9 cellular contexts compared by ENCODE assay signal in genomic region chr11:81497202-81497804, GRCh38.
DNase-seq lines count a peak whose midpoint lies in the region; ATAC-seq and TF ChIP-seq lines count a peak whose summit lies in the region.
"Had no signal": no experiment of that assay in that cellular context is flagged by ENCODE, and none has a peak within 500 bp of the region (broad histone marks: within the 10 kb centered on the region; RNA-seq: fewer than 3 reads in every experiment).

No MANE protein-coding gene starts in this region.

- peaks cover 2% of the 10 kb centered on the region in 2 donors for H3K9me3 Mint-ChIP-seq in activated T-cell treated with anti-CD3 and anti-CD28 coated beads, Interleukin-2, amount 50 U/mL, for 72 hours
- H3K9me3 Mint-ChIP-seq: dendritic cell treated with granulocyte-macrophage colony-stimulating factor and Interleukin-4, amounts not matched to agents 40 ng/mL and 50 ng/mL, for 4 days had no signal

- no peak overlapping the region for H3K9ac ChIP-seq in KMS-11

- H3K4me3 Mint-ChIP-seq in activated T-cell treated with anti-CD3 and anti-CD28 coated beads, Interleukin-2, amount 50 U/mL, for 72 hours, result no peak overlapping the region
- H3K4me3 Mint-ChIP-seq: dendritic cell treated with granulocyte-macrophage colony-stimulating factor and Interleukin-4, amounts not matched to agents 40 ng/mL and 50 ng/mL, for 4 days had no signal

- H3K36me3 ChIP-seq in KMS-11 (ENCODE audit: insufficient read depth) (no peaks in the 10 kb centered on the region), upper lobe of right lung (no peaks in the 10 kb centered on the region)

- H3K27ac ChIP-seq in KMS-11 (no peak overlapping the region), upper lobe of right lung (no peak overlapping the region)

- H3K4me3 ChIP-seq in KMS-11 (IDR thresholded peaks at IDR 0.05; ENCODE audit: insufficient read depth, low read depth, low read length) (no peak overlapping the region), upper lobe of right lung (no peak overlapping the region)

- peak overlapping the region; percentile 34 for H3K4me2 ChIP-seq in KMS-11

- H3K4me1 ChIP-seq in KMS-11 (ENCODE audit: low read depth, poor library complexity, severe bottlenecking) (peaks cover 13% of the 10 kb centered on the region), upper lobe of right lung (no peaks in the 10 kb centered on the region)

- H4K20me1 ChIP-seq in KMS-11 (ENCODE audit: insufficient read depth), result no peaks in the 10 kb centered on the region

- no peaks in the 10 kb centered on the region for H3K9me3 ChIP-seq in upper lobe of right lung

- H3K27ac Mint-ChIP-seq in activated T-cell treated with anti-CD3 and anti-CD28 coated beads, Interleukin-2, amount 50 U/mL, for 72 hours, result no peak overlapping the region
- H3K27ac Mint-ChIP-seq: dendritic cell treated with granulocyte-macrophage colony-stimulating factor and Interleukin-4, amounts not matched to agents 40 ng/mL and 50 ng/mL, for 4 days had no signal

- DNase-seq in activated T-cell treated with anti-CD3 and anti-CD28 coated beads, Interleukin-2, amount 50 U/mL, for 72 hours, result peak; percentile 3 to 6
- no peak for DNase-seq in activated T-cell treated with anti-CD3 and anti-CD28 coated beads for 4 hours
- DNase-seq in SKM-1 (lab: John Stamatoyannopoulos, UW; ENCODE audit: unreplicated experiment), result peak; percentile 46
- peak; percentile 21 for DNase-seq in globus pallidus (ENCODE audit: low spot score)
- no peak for DNase-seq in upper lobe of right lung
- no peak for DNase-seq in omental fat pad (ENCODE audit: low spot score)

- peak; percentile 92 for TF ChIP-seq CTCF in KMS-11 (conservative IDR thresholded peaks at IDR 0.05; ENCODE audit: low read depth, low read length)
- peak; percentile 61 for TF ChIP-seq CTCF in upper lobe of right lung (IDR thresholded peaks at IDR 0.05)
- TF ChIP-seq CTCF in omental fat pad (IDR thresholded peaks at IDR 0.05), result no peak

- H3K27me3 Mint-ChIP-seq in activated T-cell treated with anti-CD3 and anti-CD28 coated beads, Interleukin-2, amount 50 U/mL, for 72 hours (ENCODE audit: low read depth), result no peaks in the 10 kb centered on the region
- H3K27me3 Mint-ChIP-seq: dendritic cell treated with granulocyte-macrophage colony-stimulating factor and Interleukin-4, amounts not matched to agents 40 ng/mL and 50 ng/mL, for 4 days had no signal

- peak overlapping the region; percentile 60 for H2AFZ ChIP-seq in KMS-11 (ENCODE audit: low read depth)

- intact Hi-C loops in upper lobe of right lung (cut with DNase I), result no loop called here

- no peaks in the 10 kb centered on the region for H3K4me1 Mint-ChIP-seq in activated T-cell treated with anti-CD3 and anti-CD28 coated beads, Interleukin-2, amount 50 U/mL, for 72 hours (ENCODE audit: low read depth)

- no peaks in the 10 kb centered on the region for H3K79me2 ChIP-seq in KMS-11 (ENCODE audit: insufficient read depth, low read depth)

- ATAC-seq in activated T-cell treated with anti-CD3 and anti-CD28 coated beads, Interleukin-2, amount 50 U/mL, for 72 hours (replicated peaks in 1 of 2), result no peak
- ATAC-seq in GM21390 (IDR thresholded peaks at IDR 0.05; ENCODE audit: unreplicated experiment) (peak; percentile 82), upper lobe of right lung (peak; percentile 67), omental fat pad (ENCODE audit: low FRiP score) (no peak)

- H3K27me3 ChIP-seq in KMS-11 (ENCODE audit: insufficient read depth, low read depth) (no peaks in the 10 kb centered on the region), upper lobe of right lung (no peaks in the 10 kb centered on the region)

- no peaks in the 10 kb centered on the region for H3K36me3 Mint-ChIP-seq in activated T-cell treated with anti-CD3 and anti-CD28 coated beads, Interleukin-2, amount 50 U/mL, for 72 hours (ENCODE audit: insufficient read depth in 2 of 2)

Comparison
In these comparisons a context has a peak if more than half of its experiments do, and no peak if none do; other contexts are left out.
1. DNase-seq: peak in activated T-cell treated with anti-CD3 and anti-CD28 coated beads, Interleukin-2, amount 50 U/mL, for 72 hours (2 of 2), SKM-1 (single experiment) and globus pallidus (single experiment); none in activated T-cell treated with anti-CD3 and anti-CD28 coated beads for 4 hours (single experiment), upper lobe of right lung (single experiment) and omental fat pad (single experiment).
2. ATAC-seq: peak in GM21390 (single experiment) and upper lobe of right lung (single experiment); none in activated T-cell treated with anti-CD3 and anti-CD28 coated beads, Interleukin-2, amount 50 U/mL, for 72 hours (0 of 2) and omental fat pad (single experiment).
3. CTCF ChIP-seq: peak in KMS-11 (single experiment) and upper lobe of right lung (single experiment); none in omental fat pad (0 of 3).